ENCODE assay signal across 1 cellular context in the genomic region with DNA sequence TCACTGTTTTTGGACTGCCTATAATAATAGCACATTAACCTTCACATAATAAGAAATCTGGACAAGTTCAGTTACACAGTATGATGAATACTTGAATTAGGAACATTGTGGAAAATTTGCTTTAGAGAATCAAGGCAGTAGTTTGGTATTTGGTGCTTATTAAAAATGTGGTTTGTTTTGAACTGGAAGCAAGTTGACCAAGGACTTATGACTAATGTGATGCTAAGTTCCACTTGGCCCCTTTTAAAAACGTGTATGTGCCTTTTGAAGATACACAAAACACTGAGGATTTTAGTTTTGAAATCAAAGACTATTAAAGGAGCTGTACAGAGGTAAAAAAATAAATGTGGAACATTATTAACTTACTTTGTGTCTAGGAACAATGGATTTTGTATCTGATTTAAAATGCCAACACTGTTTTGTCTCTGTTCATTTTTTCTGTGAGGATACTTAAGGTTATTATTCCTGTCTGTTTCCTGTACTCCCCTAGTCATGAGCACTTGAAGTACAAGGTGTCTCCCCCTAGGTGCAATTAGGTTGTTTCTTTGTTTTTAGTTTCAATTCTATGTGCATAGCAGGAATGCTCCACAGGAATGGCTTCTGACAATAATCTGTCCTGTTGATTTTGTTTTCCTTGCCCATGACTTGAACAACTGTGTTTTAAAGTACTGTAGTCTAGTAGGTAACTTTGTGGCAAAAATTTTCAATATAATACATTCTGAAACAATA.
TF ChIP-seq lines count a peak whose summit lies in the region.

No MANE protein-coding gene starts in this region.

TF ChIP-seq in GM12878, 131 proteins besides CTCF, POLR2A, EP300 and RAD21:
- TF ChIP-seq HCFC1 (IDR thresholded peaks at IDR 0.05; ENCODE audit: low read length) = no peak
- TF ChIP-seq, protein P1, sequence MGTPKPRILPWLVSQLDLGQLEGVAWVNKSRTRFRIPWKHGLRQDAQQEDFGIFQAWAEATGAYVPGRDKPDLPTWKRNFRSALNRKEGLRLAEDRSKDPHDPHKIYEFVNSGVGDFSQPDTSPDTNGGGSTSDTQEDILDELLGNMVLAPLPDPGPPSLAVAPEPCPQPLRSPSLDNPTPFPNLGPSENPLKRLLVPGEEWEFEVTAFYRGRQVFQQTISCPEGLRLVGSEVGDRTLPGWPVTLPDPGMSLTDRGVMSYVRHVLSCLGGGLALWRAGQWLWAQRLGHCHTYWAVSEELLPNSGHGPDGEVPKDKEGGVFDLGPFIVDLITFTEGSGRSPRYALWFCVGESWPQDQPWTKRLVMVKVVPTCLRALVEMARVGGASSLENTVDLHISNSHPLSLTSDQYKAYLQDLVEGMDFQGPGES (IDR thresholded peaks at IDR 0.05) = no peak
- no peak for TF ChIP-seq MEF2A (IDR thresholded peaks at IDR 0.05; ENCODE audit: insufficient read depth, low read depth, low read length)
- TF ChIP-seq ZZZ3 (IDR thresholded peaks at IDR 0.05; ENCODE audit: control insufficient read depth, insufficient read length, low read depth) = no peak
- TF ChIP-seq CHD4 (IDR thresholded peaks at IDR 0.05) = no peak
- TF ChIP-seq POLR2AphosphoS2 (IDR thresholded peaks at IDR 0.05; ENCODE audit: low read depth, low read length) = no peak
- no peak for TF ChIP-seq SMC3 (IDR thresholded peaks at IDR 0.05; ENCODE audit: borderline replicate concordance, low read length)
- no peak for TF ChIP-seq JUNB (IDR thresholded peaks at IDR 0.05)
- TF ChIP-seq PKNOX1 (IDR thresholded peaks at IDR 0.05) = no peak
- TF ChIP-seq ZNF274 (IDR thresholded peaks at IDR 0.05; ENCODE audit: insufficient read depth, insufficient read length) = no peak
- no peak for TF ChIP-seq ZNF592 (IDR thresholded peaks at IDR 0.05)
- TF ChIP-seq PBX3 (IDR thresholded peaks at IDR 0.05; ENCODE audit: insufficient replicate concordance, low read depth, low read length) = no peak
- TF ChIP-seq ESRRA (IDR thresholded peaks at IDR 0.05; ENCODE audit: low read length) = no peak
- TF ChIP-seq IRF4 (IDR thresholded peaks at IDR 0.05; ENCODE audit: low read depth, low read length) = no peak
- TF ChIP-seq, protein P2, sequence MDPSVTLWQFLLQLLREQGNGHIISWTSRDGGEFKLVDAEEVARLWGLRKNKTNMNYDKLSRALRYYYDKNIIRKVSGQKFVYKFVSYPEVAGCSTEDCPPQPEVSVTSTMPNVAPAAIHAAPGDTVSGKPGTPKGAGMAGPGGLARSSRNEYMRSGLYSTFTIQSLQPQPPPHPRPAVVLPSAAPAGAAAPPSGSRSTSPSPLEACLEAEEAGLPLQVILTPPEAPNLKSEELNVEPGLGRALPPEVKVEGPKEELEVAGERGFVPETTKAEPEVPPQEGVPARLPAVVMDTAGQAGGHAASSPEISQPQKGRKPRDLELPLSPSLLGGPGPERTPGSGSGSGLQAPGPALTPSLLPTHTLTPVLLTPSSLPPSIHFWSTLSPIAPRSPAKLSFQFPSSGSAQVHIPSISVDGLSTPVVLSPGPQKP (IDR thresholded peaks at IDR 0.05; ENCODE audit: low read depth, low read length) = no peak
- TF ChIP-seq TBL1XR1 (IDR thresholded peaks at IDR 0.05; ENCODE audit: low read depth, low read length) = no peak
- TF ChIP-seq SP1 (IDR thresholded peaks at IDR 0.05; ENCODE audit: low read depth, low read length) = no peak
- TF ChIP-seq MXI1 (IDR thresholded peaks at IDR 0.05; ENCODE audit: low read depth, low read length) = no peak
